9 cellular contexts compared by ENCODE assay signal in genomic region chr10:77974396-77975074, GRCh38. TPM values are rescaled to one million over a fixed set of nuclear protein-coding genes. Genes with fewer than 3 reads are reported as not detected.
DNase-seq lines count a peak whose midpoint lies in the region; ATAC-seq and TF ChIP-seq lines count a peak whose summit lies in the region.
"Had no signal": no experiment of that assay in that cellular context is flagged by ENCODE, and none has a peak within 500 bp of the region (broad histone marks: within the 10 kb centered on the region; RNA-seq: fewer than 3 reads in every experiment).

No MANE protein-coding gene starts in this region.

- no peaks in the 10 kb centered on the region for H3K27me3 ChIP-seq in foreskin keratinocyte
- H3K27me3 ChIP-seq in skeletal muscle tissue (ENCODE audit: control insufficient read depth in 3 of 3, insufficient read depth in 3 of 3, low read length in 3 of 3), result no peaks in the 10 kb centered on the region

- peak; percentile 65 for DNase-seq in DMS 273 (lab: John Stamatoyannopoulos, UW; ENCODE audit: unreplicated experiment)
- no peak for DNase-seq in DMS 273 treated with DMSO at 0.1 percent for 48 hours (lab: John Stamatoyannopoulos, UW)
- DNase-seq in RKO (ENCODE audit: low spot score), result peak; percentile 23
- DNase-seq in foreskin keratinocyte, result peak; percentile 9 to 34
- DNase-seq in COR-L47 (lab: John Stamatoyannopoulos, UW), result no peak
- no peak for DNase-seq in NCI-H2227 treated with DMSO at 0.1 percent for 48 hours (lab: John Stamatoyannopoulos, UW)
- DNase-seq: activated T-cell treated with anti-CD3 and anti-CD28 coated beads, Interleukin-2, amount 50 U/mL, for 1 hour had no signal

- H3K4me1 ChIP-seq in foreskin keratinocyte (peaks cover 12% of the 10 kb centered on the region), skeletal muscle tissue (ENCODE audit: control insufficient read depth in 3 of 3, insufficient read depth in 3 of 3, low read length in 3 of 3) (peaks cover 32 to 47% (median 41%) of the 10 kb centered on the region in 3 donors)

- no peaks in the 10 kb centered on the region for H3K9me3 ChIP-seq in skeletal muscle tissue (ENCODE audit: control insufficient read depth in 3 of 3, low read length in 3 of 3)

- no peak overlapping the region for H3K4me3 ChIP-seq in skeletal muscle tissue (ENCODE audit: low read length in 3 of 3)

- ATAC-seq in foreskin keratinocyte (peak; percentile 57), HG02678 (IDR thresholded peaks at IDR 0.05; ENCODE audit: unreplicated experiment) (no peak)

- H3K27ac ChIP-seq in foreskin keratinocyte (no peak overlapping the region), skeletal muscle tissue (ENCODE audit: low read depth, low read length) (peak overlapping the region; percentile 0)

- peak; percentile 77 for TF ChIP-seq CTCF in foreskin keratinocyte (conservative IDR thresholded peaks at IDR 0.05)

- H3K9ac ChIP-seq in skeletal muscle tissue (ENCODE audit: low read depth in 1 of 3, low read length in 3 of 3), result peak overlapping the region in 1 of 3 donors; percentile 33

- peaks cover 14 to 27% (median 23%) of the 10 kb centered on the region in 3 donors for H3K36me3 ChIP-seq in skeletal muscle tissue (ENCODE audit: control insufficient read depth in 3 of 3, insufficient read depth in 3 of 3, low read length in 3 of 3)

RNA-seq across cellular contexts. Expression of gene DLG5, which starts 48.0 kb away (rescaled TPM):
- total RNA-seq in foreskin keratinocyte (66.7 and 74.8 TPM in 2 replicates), skeletal muscle tissue (14.1 TPM)
- 25.1 and 29.0 TPM in 2 replicates for polyA plus RNA-seq in foreskin keratinocyte

RNA-seq across cellular contexts. Expression of gene POLR3A, which starts 54.8 kb away (rescaled TPM):
- total RNA-seq in foreskin keratinocyte (21.1 and 21.2 TPM in 2 replicates), skeletal muscle tissue (18.8 TPM)
- polyA plus RNA-seq in foreskin keratinocyte, result 7.3 and 7.7 TPM in 2 replicates

RNA-seq across cellular contexts. Expression of gene RPS24, which starts 59.1 kb away (rescaled TPM):
- total RNA-seq in foreskin keratinocyte (2,374 and 2,543 TPM in 2 replicates), skeletal muscle tissue (2,668 TPM)
- polyA plus RNA-seq in foreskin keratinocyte, result 3,257 and 3,561 TPM in 2 replicates

Comparison
In these comparisons a context has a peak if more than half of its experiments do, and no peak if none do; other contexts are left out.
1. DNase-seq: peak in DMS 273 (single experiment), RKO (single experiment) and foreskin keratinocyte (2 of 2); none in DMS 273 treated with DMSO at 0.1 percent for 48 hours (single experiment), COR-L47 (single experiment) and NCI-H2227 treated with DMSO at 0.1 percent for 48 hours (single experiment).